In the genomic region with DNA sequence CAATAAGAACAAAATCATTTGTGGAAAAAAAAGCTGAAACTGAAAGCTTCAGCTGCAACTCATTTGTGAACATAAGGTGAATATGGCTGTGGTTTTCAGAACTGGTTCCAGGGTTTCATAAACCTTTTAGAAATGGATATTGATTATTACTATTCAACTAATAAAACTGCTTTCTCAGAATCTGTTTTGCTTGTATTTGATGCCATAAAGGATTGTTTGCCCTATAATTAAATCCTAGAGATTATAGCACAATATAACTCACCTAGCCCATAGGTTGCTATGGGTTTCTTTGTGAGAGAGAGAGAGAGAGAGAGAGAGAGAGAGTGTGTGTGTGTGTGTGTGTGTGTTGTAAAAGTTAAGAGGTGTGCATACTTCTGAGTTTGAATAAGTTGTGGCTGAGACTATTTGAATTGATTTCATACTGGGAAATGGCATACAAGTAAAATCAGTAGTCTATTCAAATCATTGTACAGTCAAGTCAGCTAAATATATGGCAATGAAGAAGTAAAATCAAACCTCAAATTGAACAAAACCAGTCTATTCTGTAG, we compare ENCODE assay signal across 13 cellular contexts.
DNase-seq lines count a peak whose midpoint lies in the region; ATAC-seq and TF ChIP-seq lines count a peak whose summit lies in the region.
"Had no signal": no experiment of that assay in that cellular context is flagged by ENCODE, and none has a peak within 500 bp of the region (broad histone marks: within the 10 kb centered on the region; RNA-seq: fewer than 3 reads in every experiment).

No MANE protein-coding gene starts in this region.

- H3K4me3 ChIP-seq in WERI-Rb-1 (ENCODE audit: low read depth, low read length) = no peak overlapping the region
- H3K4me3 ChIP-seq in brain microvascular endothelial cell (ENCODE audit: low read depth, low read length) = no peak overlapping the region
- H3K4me3 ChIP-seq: thyroid gland had no signal

- peaks cover 0 to 6% of the 10 kb centered on the region in 2 donors for H3K9me3 Mint-ChIP-seq in stimulated activated naive CD8-positive, alpha-beta T cell treated with anti-CD3 and anti-CD28 coated beads, Interleukin-15, amount 100 ng/mL, for 72 hours
- H3K9me3 Mint-ChIP-seq: IgD-negative memory B cell had no signal

- peak overlapping the region; percentile 28 to 29 for H3K4me3 Mint-ChIP-seq in stimulated activated naive CD8-positive, alpha-beta T cell treated with anti-CD3 and anti-CD28 coated beads, Interleukin-15, amount 100 ng/mL, for 72 hours
- H3K4me3 Mint-ChIP-seq: IgD-negative memory B cell had no signal

- H3K27me3 ChIP-seq in WERI-Rb-1 (ENCODE audit: insufficient read depth, low read depth, severe bottlenecking) = no peaks in the 10 kb centered on the region
- H3K27me3 ChIP-seq in foreskin keratinocyte = peaks cover 3% of the 10 kb centered on the region
- H3K27me3 ChIP-seq in brain microvascular endothelial cell (replicated peaks) = no peaks in the 10 kb centered on the region
- H3K27me3 ChIP-seq: thyroid gland had no signal

- peak; percentile 12 for DNase-seq in stimulated activated CD4-positive, alpha-beta T cell treated with anti-CD3 and anti-CD28 coated beads, Interleukin-15, amount 100 ng/mL, for 24 hours
- no peak for DNase-seq in stimulated activated CD4-positive, alpha-beta T cell treated with anti-CD3 and anti-CD28 coated beads, Interleukin-12 subunit alpha, Interleukin-12 subunit beta, amount 100 ng/mL, for 4 hours
- no peak for DNase-seq in stimulated activated naive CD8-positive, alpha-beta T cell treated with anti-CD3 and anti-CD28 coated beads, Interleukin-15, amount 100 ng/mL, for 72 hours
- no peak for DNase-seq in WERI-Rb-1
- no peak for DNase-seq in foreskin keratinocyte
- no peak for DNase-seq in brain microvascular endothelial cell
- DNase-seq: activated naive CD4-positive, alpha-beta T cell treated with Interleukin-2 at 50 U/mL for 16 hours; AML-193; NCI-H82; thyroid gland had no signal

- TF ChIP-seq CTCF in WERI-Rb-1 (IDR thresholded peaks at IDR 0.05; ENCODE audit: low read depth, low read length) = no peak
- no peak for TF ChIP-seq CTCF in foreskin keratinocyte (conservative IDR thresholded peaks at IDR 0.05)
- no peak for TF ChIP-seq CTCF in brain microvascular endothelial cell (IDR thresholded peaks at IDR 0.05; ENCODE audit: low read depth, low read length, missing control alignments)

- H3K27ac ChIP-seq in WERI-Rb-1 (no peak overlapping the region), foreskin keratinocyte (no peak overlapping the region), brain microvascular endothelial cell (no peak overlapping the region)
- H3K27ac ChIP-seq: thyroid gland had no signal

- H3K27ac Mint-ChIP-seq in stimulated activated naive CD8-positive, alpha-beta T cell treated with anti-CD3 and anti-CD28 coated beads, Interleukin-15, amount 100 ng/mL, for 72 hours = peak overlapping the region in 1 of 2 donors; percentile 89

- ATAC-seq in GM21737 (IDR thresholded peaks at IDR 0.05; ENCODE audit: unreplicated experiment) (peak; percentile 61), HG03342 (IDR thresholded peaks at IDR 0.05; ENCODE audit: unreplicated experiment) (peak; percentile 70), foreskin keratinocyte (no peak)
- peak; percentile 91 for ATAC-seq in stimulated activated naive CD8-positive, alpha-beta T cell treated with anti-CD3 and anti-CD28 coated beads, Interleukin-15, amount 100 ng/mL, for 72 hours

- H3K36me3 ChIP-seq in WERI-Rb-1 (no peaks in the 10 kb centered on the region), brain microvascular endothelial cell (replicated peaks) (no peaks in the 10 kb centered on the region)
- H3K36me3 ChIP-seq: thyroid gland had no signal

- H3K27me3 Mint-ChIP-seq in stimulated activated naive CD8-positive, alpha-beta T cell treated with anti-CD3 and anti-CD28 coated beads, Interleukin-15, amount 100 ng/mL, for 72 hours = no peaks in the 10 kb centered on the region
- H3K27me3 Mint-ChIP-seq: IgD-negative memory B cell had no signal

- H3K4me1 ChIP-seq in foreskin keratinocyte = no peaks in the 10 kb centered on the region
- H3K4me1 ChIP-seq: thyroid gland had no signal

- H3K4me1 Mint-ChIP-seq in stimulated activated naive CD8-positive, alpha-beta T cell treated with anti-CD3 and anti-CD28 coated beads, Interleukin-15, amount 100 ng/mL, for 72 hours = peaks cover 33% of the 10 kb centered on the region

- in situ Hi-C loops in brain microvascular endothelial cell (cut with HindIII; ENCODE audit: low pct_ligation_motif_present, low sequenced_read_pairs) = no loop called here

- H3K9me3 ChIP-seq in WERI-Rb-1 (ENCODE audit: severe bottlenecking) = no peaks in the 10 kb centered on the region
- H3K9me3 ChIP-seq: thyroid gland had no signal
